In genomic region chr6:33271608-33272357, GRCh38 we compare ENCODE assay signal across 8 cellular contexts. TPM values are rescaled to one million over a fixed set of nuclear protein-coding genes. Genes with fewer than 3 reads are reported as not detected.
A peak's percentile ranks its signal among the peaks of the same experiment; 100 is the strongest.
DNase-seq lines count a peak whose midpoint lies in the region; ATAC-seq, FAIRE-seq and TF ChIP-seq lines count a peak whose summit lies in the region.

TSS of gene RPS18 (plus strand) at chr6:33272075. CDS start at chr6:33272120, 45 bp downstream.
TSS of gene VPS52 (minus strand) at chr6:33271876. CDS start at chr6:33271675, 201 bp downstream.

- ATAC-seq in HG02840 (IDR thresholded peaks at IDR 0.05; ENCODE audit: low FRiP score, unreplicated experiment) (peak; percentile 76), T-cell (replicated peaks in 1 of 4) (peak; percentile 82 to 93 (median 90)), heart left ventricle (peak; percentile 96 to 98 (median 98)), upper lobe of left lung (ENCODE audit: low FRiP score in 2 of 2) (peak; percentile 96 to 97)

- TF ChIP-seq POLR2A in GM12891 (IDR thresholded peaks at IDR 0.05; ENCODE audit: low read depth, low read length) (peak; percentile 100), heart left ventricle (IDR thresholded peaks at IDR 0.05) (peak; percentile 18 to 94), upper lobe of left lung (IDR thresholded peaks at IDR 0.05) (peak; percentile 76 to 95 (median 78))

- H3K4me3 ChIP-seq in heart left ventricle (peak within 1 kb of the TSS; percentile 68 to 92 (median 76)), upper lobe of left lung (peak within 1 kb of the TSS; percentile 62 to 82 (median 70))

- POLR2A ChIA-PET in T-cell (lab: Charles Lee): interaction anchor here (0.5 to 1.5 kb wide), 9 partner anchors 17 to 317 kb away, joined by 3 to 6 read pairs (median 3); partner anchors contain the start of genes RING1 (in 1 of the 2) and WDR46 (in 1 of the 2)

- H3K27ac Mint-ChIP-seq in T-cell: peak within 1 kb of the TSS; percentile 98 to 99

- H3K27me3 ChIP-seq in heart left ventricle (no peaks in the 10 kb centered on the region), upper lobe of left lung (no peaks in the 10 kb centered on the region)

- peak in 2 of 4 donors; percentile 1 to 21 for TF ChIP-seq EP300 in upper lobe of left lung (IDR thresholded peaks at IDR 0.05)

- H3K9me3 ChIP-seq in heart left ventricle: no peaks in the 10 kb centered on the region
- H3K9me3 ChIP-seq in upper lobe of left lung: no peaks in the 10 kb centered on the region

- TF ChIP-seq CTCF in heart left ventricle (IDR thresholded peaks at IDR 0.05) (peak in 1 of 12 donors; percentile 9), upper lobe of left lung (IDR thresholded peaks at IDR 0.05) (no peak)

- intact Hi-C loops in heart left ventricle (cut with DNase I): loop anchor here in 1 of 10 donors (2.0 kb wide), 1 partner anchor 17 kb away; the partner anchor contains the start of genes PFDN6 and WDR46
- intact Hi-C loops in posterior cingulate gyrus (cut with DNase I): loop anchor here (1.0 kb wide), 1 partner anchor 18 kb away; the partner anchor contains the start of genes PFDN6 and WDR46

- DNase-seq in GM12891 (ENCODE audit: insufficient read length, low spot score): peak; percentile 66
- peak; percentile 95 for DNase-seq in NCI-H1436 treated with DMSO at 0.1 percent for 48 hours (lab: John Stamatoyannopoulos, UW)
- peak; percentile 79 to 95 (median 92) for DNase-seq in T-cell
- DNase-seq in heart left ventricle: peak; percentile 90 to 96 (median 95)
- DNase-seq in posterior cingulate gyrus: peak; percentile 87 to 98 (median 92)
- DNase-seq in upper lobe of left lung: peak; percentile 93 to 97

- H3K36me3 ChIP-seq in heart left ventricle: peaks cover 0 to 72% (median 65%) of the 10 kb centered on the region in 9 donors
- H3K36me3 ChIP-seq in upper lobe of left lung: peaks cover 12 to 65% (median 45%) of the 10 kb centered on the region in 4 donors

- peak within 1 kb of the TSS; percentile 92 to 98 (median 94) for H3K4me3 Mint-ChIP-seq in T-cell

- no peaks in the 10 kb centered on the region for H3K9me3 Mint-ChIP-seq in T-cell

- H3K4me1 ChIP-seq in heart left ventricle: peaks cover 15 to 61% (median 50%) of the 10 kb centered on the region in 12 donors
- H3K4me1 ChIP-seq in upper lobe of left lung: peaks cover 42 to 62% (median 49%) of the 10 kb centered on the region in 4 donors

- peaks cover 56 to 69% (median 61%) of the 10 kb centered on the region in 3 donors for H3K4me1 Mint-ChIP-seq in T-cell

- H3K27me3 Mint-ChIP-seq in T-cell: no peaks in the 10 kb centered on the region

- CTCF ChIA-PET in T-cell (lab: Charles Lee): interaction anchor here in 1 of 2 donors (0.8 to 1.9 kb wide), 10 partner anchors 17 to 1409 kb away, joined by 3 to 16 read pairs (median 6); partner anchors contain the start of genes HLA-DMA, NEU1, PFDN6 and WDR46

- peak; percentile 96 for FAIRE-seq in GM12891 (lab: Jason Lieb, UNC)

- H3K36me3 Mint-ChIP-seq in T-cell: peaks cover 54% of the 10 kb centered on the region

- 0% methylated on average over 49 of the region's 49 CpGs for WGBS in adipose tissue, 3 donors
- WGBS in heart left ventricle, 4 donors: 0 to 1% (median 1%) methylated on average over 29 to 49 of the region's 49 CpGs
- WGBS in upper lobe of left lung, 2 donors: 1 to 2% methylated on average over 24 to 49 of the region's 49 CpGs

- H3K27ac ChIP-seq in adipose tissue (ENCODE audit: low read depth, low read length): peak within 1 kb of the TSS; percentile 85
- H3K27ac ChIP-seq in heart left ventricle: peak within 1 kb of the TSS; percentile 86 to 98 (median 93)
- H3K27ac ChIP-seq in upper lobe of left lung: peak within 1 kb of the TSS; percentile 90 to 97 (median 95)

TF ChIP-seq in GM12891, 5 proteins besides CTCF, POLR2A, EP300 and RAD21:
- TF ChIP-seq PAX5 (IDR thresholded peaks at IDR 0.05; ENCODE audit: insufficient read depth, low read length, severe bottlenecking) (no peak), SPI1 (IDR thresholded peaks at IDR 0.05; ENCODE audit: low read depth, low read length) (peak; percentile 68), TAF1 (IDR thresholded peaks at IDR 0.05; ENCODE audit: low read depth, low read length) (peak; percentile 99), POLR2AphosphoS5 (IDR thresholded peaks at IDR 0.05; ENCODE audit: low read depth, low read length) (peak; percentile 100), POU2F2 (IDR thresholded peaks at IDR 0.05; ENCODE audit: low read depth, low read length) (peak; percentile 96)
TF ChIP-seq in GM12891: peak in this region for 4.

RNA-seq across cellular contexts. Expression of gene RPS18, which starts in this region (rescaled TPM):
- 13,687 TPM for polyA plus RNA-seq in GM12891 (2012; ENCODE audit: low read depth, missing spikeins)
- total RNA-seq in T-cell: 1,000 to 10,000 TPM; 3,249 to 4,871 (median 4,590) TPM
- 1,000 to 10,000 TPM; 3,971 to 5,636 (median 5,545) TPM for polyA plus RNA-seq in adipose tissue
- total RNA-seq in heart left ventricle: 1,000 to 10,000 TPM in 4 of 9 donors, 100 to 1,000 TPM in 5; 685 to 1,292 (median 971) TPM
- 1,000 to 10,000 TPM; 2,229 to 3,458 TPM for polyA plus RNA-seq in heart left ventricle
- 1,000 to 10,000 TPM in 4 of 6 donors, 100 to 1,000 TPM in 2; 535 to 2,038 (median 1,627) TPM for total RNA-seq in upper lobe of left lung

RNA-seq across cellular contexts. Expression of gene VPS52, which starts in this region (rescaled TPM):
- 30.4 TPM for polyA plus RNA-seq in GM12891 (2012; ENCODE audit: low read depth, missing spikeins)
- 100 to 1,000 TPM in 1 of 5 donors, 10 to 100 TPM in 4; 81.4 to 100 (median 87.6) TPM for total RNA-seq in T-cell
- 10 to 100 TPM; 34.7 to 40.3 (median 36.9) TPM for polyA plus RNA-seq in adipose tissue
- total RNA-seq in heart left ventricle: 10 to 100 TPM; 26.4 to 47.0 (median 34.2) TPM
- 10 to 100 TPM; 25.1 to 33.0 TPM for polyA plus RNA-seq in heart left ventricle
- 100 to 1,000 TPM in 1 of 6 donors, 10 to 100 TPM in 5; 30.1 to 170 (median 45.8) TPM for total RNA-seq in upper lobe of left lung

Comparison
In these comparisons a context has a peak if more than half of its experiments do, and no peak if none do; other contexts are left out.
1. Peak in every context shown above with its lines: DNase-seq, ATAC-seq, H3K4me3 ChIP-seq and H3K27ac ChIP-seq.